In genomic region chr13:20902438-20903163, GRCh38 we compare ENCODE assay signal across 8 cellular contexts.
A peak's percentile ranks its signal among the peaks of the same experiment; 100 is the strongest.
DNase-seq lines count a peak whose midpoint lies in the region; ATAC-seq and TF ChIP-seq lines count a peak whose summit lies in the region.

Gene XPO4, minus strand, starts transcription at chr13:20902746. Its CDS starts 8 bp downstream, at chr13:20902738.

- H3K27me3 ChIP-seq in OCI-LY1 (ENCODE audit: insufficient read depth, low read length) (no peaks in the 10 kb centered on the region), mucosa of rectum (ENCODE audit: control insufficient read depth in 2 of 2, insufficient read depth in 2 of 2, low read length in 2 of 2) (no peaks in the 10 kb centered on the region)

- no peaks in the 10 kb centered on the region for H3K9me2 ChIP-seq in OCI-LY1 (ENCODE audit: low read depth, low read length)

- H3K4me3 ChIP-seq in OCI-LY1 (ENCODE audit: low read depth, low read length, poor library complexity, severe bottlenecking) (peak within 1 kb of the TSS; percentile 93), mucosa of rectum (ENCODE audit: low read length in 2 of 2) (peak within 1 kb of the TSS; percentile 89 to 93)

- peaks cover 46% of the 10 kb centered on the region for H3K79me2 ChIP-seq in OCI-LY1 (ENCODE audit: insufficient read depth, low read length)

- H3K4me2 ChIP-seq in OCI-LY1 (ENCODE audit: low read length), result peak within 1 kb of the TSS; percentile 98

- H3K9me3 ChIP-seq in OCI-LY1 (ENCODE audit: low read length) (no peaks in the 10 kb centered on the region), mucosa of rectum (ENCODE audit: control insufficient read depth in 2 of 2, low read length in 2 of 2) (no peaks in the 10 kb centered on the region)

- no peak for TF ChIP-seq CTCF in OCI-LY1 (IDR thresholded peaks at IDR 0.05; ENCODE audit: low read length)

- H3K27ac ChIP-seq in OCI-LY1 (ENCODE audit: low read depth, low read length, poor library complexity, severe bottlenecking) (no peak within 1 kb of the TSS), epithelial cell of prostate (peak within 1 kb of the TSS; percentile 67), mucosa of rectum (ENCODE audit: low read depth in 2 of 2, low read length in 2 of 2) (peak within 1 kb of the TSS; percentile 80 to 85)

- peak within 1 kb of the TSS; percentile 91 for H2AFZ ChIP-seq in OCI-LY1 (ENCODE audit: low read length)

- H3K36me3 ChIP-seq in OCI-LY1 (ENCODE audit: insufficient read depth, low read length) (peaks cover 28% of the 10 kb centered on the region; the same call in 1 of the 2 replicates), mucosa of rectum (ENCODE audit: control insufficient read depth in 2 of 2, insufficient read depth in 2 of 2, low read length in 2 of 2) (no peaks in the 10 kb centered on the region)

- no peaks in the 10 kb centered on the region for H4K20me1 ChIP-seq in OCI-LY1 (ENCODE audit: insufficient read depth, low read length)

- DNase-seq in CMK (ENCODE audit: low read depth) (peak; percentile 27), activated T-cell treated with anti-CD3 and anti-CD28 coated beads for 24 hours (ENCODE audit: low read depth) (peak; percentile 78), epithelial cell of prostate (ENCODE audit: low read depth, low spot score) (no peak)
- DNase-seq in stimulated activated CD8-positive, alpha-beta memory T cell treated with anti-CD3 and anti-CD28 coated beads, Interleukin-4, amount 100 ng/mL, for 48 hours, result peak; percentile 85

- H3F3A ChIP-seq in OCI-LY1 (ENCODE audit: insufficient read depth, low read length), result 0 out of 2 replicates have a peak, but pooled peaks cover 2% of the 10 kb centered on the region

- H3K9ac ChIP-seq in OCI-LY1 (ENCODE audit: low read length) (peak within 1 kb of the TSS; percentile 88), mucosa of rectum (ENCODE audit: low read depth in 1 of 2, low read length in 2 of 2) (peak within 1 kb of the TSS; percentile 87 to 94)

- H3K4me1 ChIP-seq in OCI-LY1 (ENCODE audit: insufficient read depth, low read length, severe bottlenecking), result peaks cover 25% of the 10 kb centered on the region
- peaks cover 5 to 11% of the 10 kb centered on the region in 2 donors for H3K4me1 ChIP-seq in mucosa of rectum (ENCODE audit: control insufficient read depth in 2 of 2, insufficient read depth in 2 of 2, low read length in 2 of 2)

- ATAC-seq in GM19438 (IDR thresholded peaks at IDR 0.05; ENCODE audit: low read depth, unreplicated experiment) (peak; percentile 94), HG03571 (IDR thresholded peaks at IDR 0.05; ENCODE audit: unreplicated experiment) (peak; percentile 95)
